ENCODE assay signal across 10 cellular contexts in the genomic region with DNA sequence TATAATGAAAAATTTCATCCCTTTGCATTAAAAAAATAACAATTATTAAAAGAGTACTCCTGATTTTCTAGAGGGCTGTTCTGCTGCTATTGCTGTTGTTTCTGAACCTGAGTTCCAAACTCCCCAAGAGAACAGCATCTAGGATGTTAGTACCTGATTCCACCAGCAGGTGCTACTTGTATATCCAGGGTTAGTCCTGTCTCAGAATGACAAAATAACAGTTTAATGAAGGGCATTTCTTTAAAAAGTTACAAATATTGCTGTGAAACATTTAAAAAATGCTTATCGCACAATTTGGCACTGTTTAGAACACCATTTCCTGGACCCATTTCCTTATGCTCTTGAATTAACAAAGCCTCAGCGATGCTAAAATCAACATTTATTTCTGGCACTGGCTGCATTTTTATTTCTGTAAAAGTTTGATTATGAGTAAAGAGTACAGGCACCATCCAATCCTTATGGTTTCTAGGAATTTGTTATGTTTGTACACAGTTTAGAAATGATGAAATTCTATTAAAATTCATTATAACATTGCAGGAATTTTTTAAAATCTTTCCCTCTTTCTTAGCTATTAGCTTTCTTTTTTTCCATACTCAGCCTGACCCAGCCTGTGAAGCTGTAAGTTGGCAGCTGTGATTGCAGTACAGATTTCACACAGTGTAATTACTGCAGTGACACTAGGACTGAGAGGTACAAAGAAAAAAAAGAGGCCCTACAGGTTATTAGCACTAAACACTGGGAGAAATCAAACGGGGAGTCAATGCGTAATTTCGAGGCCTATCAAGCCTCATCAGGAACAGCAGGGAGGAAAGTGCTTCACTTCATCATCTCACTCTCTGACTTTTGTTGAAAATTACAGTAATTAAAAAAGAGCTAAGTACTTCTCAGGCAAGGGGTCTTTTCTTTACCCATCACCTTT.
DNase-seq lines count a peak whose midpoint lies in the region; ATAC-seq and TF ChIP-seq lines count a peak whose summit lies in the region.
"Had no signal": no experiment of that assay in that cellular context is flagged by ENCODE, and none has a peak within 500 bp of the region (broad histone marks: within the 10 kb centered on the region; RNA-seq: fewer than 3 reads in every experiment).

No MANE protein-coding gene starts in this region.

- H3K27ac Mint-ChIP-seq in glutamatergic neuron (ENCODE audit: unreplicated experiment), result no peak overlapping the region

- peak; percentile 80 for TF ChIP-seq CTCF in glutamatergic neuron (IDR thresholded peaks at IDR 0.05; ENCODE audit: partially characterized antibody, unreplicated experiment)

- H3K4me1 Mint-ChIP-seq in glutamatergic neuron (ENCODE audit: low read depth, unreplicated experiment), result no peaks in the 10 kb centered on the region

- H3K9me3 Mint-ChIP-seq in glutamatergic neuron (ENCODE audit: unreplicated experiment), result no peaks in the 10 kb centered on the region

- H3K36me3 Mint-ChIP-seq in glutamatergic neuron (ENCODE audit: unreplicated experiment), result no peaks in the 10 kb centered on the region

- no peaks in the 10 kb centered on the region for H3K27me3 Mint-ChIP-seq in glutamatergic neuron (ENCODE audit: unreplicated experiment)

- H3K4me3 Mint-ChIP-seq in glutamatergic neuron (ENCODE audit: unreplicated experiment), result no peak overlapping the region

- ATAC-seq in HG02759 (IDR thresholded peaks at IDR 0.05; ENCODE audit: unreplicated experiment) (peak; percentile 58), HG03442 (IDR thresholded peaks at IDR 0.05; ENCODE audit: unreplicated experiment) (no peak)
- ATAC-seq: gastroesophageal sphincter had no signal

- peak; percentile 88 for DNase-seq in COR-L47 (lab: John Stamatoyannopoulos, UW)
- peak; percentile 87 for DNase-seq in NCI-H748 treated with DMSO at 0.1 percent for 48 hours (lab: John Stamatoyannopoulos, UW)
- DNase-seq in glutamatergic neuron, result no peak
- DNase-seq in effector CD8-positive, alpha-beta T cell (lab: John Stamatoyannopoulos, UW), result no peak
- no peak for DNase-seq in activated effector memory CD4-positive, alpha-beta T cell treated with Interleukin-2 at 50 U/mL for 16 hours
- DNase-seq in SHP77 (lab: John Stamatoyannopoulos, UW), result no peak
- DNase-seq: activated gamma-delta T cell treated with Interleukin-2 at 50 U/mL for 16 hours had no signal

Comparison
In these comparisons a context has a peak if more than half of its experiments do, and no peak if none do; other contexts are left out.
1. DNase-seq: peak in COR-L47 (single experiment) and NCI-H748 treated with DMSO at 0.1 percent for 48 hours (single experiment); none in glutamatergic neuron (single experiment), effector CD8-positive, alpha-beta T cell (single experiment), activated effector memory CD4-positive, alpha-beta T cell treated with Interleukin-2 at 50 U/mL for 16 hours (single experiment) and SHP77 (0 of 2).